ENCODE assay signal across 10 cellular contexts in genomic region chr10:62199584-62199983, GRCh38.
DNase-seq lines count a peak whose midpoint lies in the region; ATAC-seq, FAIRE-seq and TF ChIP-seq lines count a peak whose summit lies in the region.
"Had no signal": no experiment of that assay in that cellular context is flagged by ENCODE, and none has a peak within 500 bp of the region (broad histone marks: within the 10 kb centered on the region; RNA-seq: fewer than 3 reads in every experiment).

No MANE protein-coding gene starts in this region.

- no peak overlapping the region for H3K27ac ChIP-seq in GM12878 (ENCODE audit: control insufficient read depth, insufficient read depth)
- H3K27ac ChIP-seq: cardiac muscle cell had no signal

- H3K79me2 ChIP-seq in GM12878 (ENCODE audit: control insufficient read depth, insufficient read depth, low read length), result no peaks in the 10 kb centered on the region

- peak; percentile 9 for FAIRE-seq in GM18507 (lab: Jason Lieb, UNC)
- FAIRE-seq in GM12878 (lab: Jason Lieb, UNC), result no peak
- FAIRE-seq: islet of Langerhans had no signal

- no peak for TF ChIP-seq POLR2A in GM12878 (IDR thresholded peaks at IDR 0.05; ENCODE audit: low read depth, low read length)

- POLR2A ChIA-PET in GM12878 (lab: Charles Lee), result no interaction called here

- CTCF ChIA-PET in GM12878 (lab: Yijun Ruan, JAX), result no interaction called here

- H3K4me1 ChIP-seq in GM12878 (ENCODE audit: control insufficient read depth, insufficient read depth, low read length), result no peaks in the 10 kb centered on the region

- H3K4me3 Mint-ChIP-seq in HFFc6, result no peak overlapping the region

- no peak for TF ChIP-seq RAD21 in GM12878 (IDR thresholded peaks at IDR 0.05; ENCODE audit: insufficient read depth, low read depth, low read length)

- no peaks in the 10 kb centered on the region for H4K20me1 ChIP-seq in GM12878 (ENCODE audit: control insufficient read depth, insufficient read depth)

- TF ChIP-seq EP300 in GM12878 (IDR thresholded peaks at IDR 0.05; ENCODE audit: borderline replicate concordance in 1 of 2, control insufficient read depth in 1 of 2, low read depth in 2 of 2, low read length in 2 of 2), result peak; percentile 70 to 82; a peak in 3 of 4 replicates

- in situ Hi-C loops in GM12878 (cut with MboI), result no loop called here

- no peak for DNase-seq in GM18507 (ENCODE audit: extremely low spot score, insufficient read length, low read depth)
- peak; percentile 48 for DNase-seq in GM12878 (ENCODE audit: low read depth, low spot score)
- DNase-seq in NCI-H1436 (lab: John Stamatoyannopoulos, UW), result no peak
- no peak for DNase-seq in NCI-H1694 (lab: John Stamatoyannopoulos, UW)
- DNase-seq in LoVo (ENCODE audit: low spot score), result no peak
- no peak for DNase-seq in HFFc6

- H3K4me1 Mint-ChIP-seq in HFFc6 (ENCODE audit: low read depth), result peaks cover 27% of the 10 kb centered on the region

- RAD21 ChIA-PET in GM12878 (lab: Charles Lee; ENCODE audit: unreplicated experiment), result interaction anchor here (0.7 kb wide), 1 partner anchor 10 kb away, joined by 3 read pairs; no protein-coding TSS in a partner anchor

- no peak for TF ChIP-seq CTCF in GM12878 (IDR thresholded peaks at IDR 0.05 in 2 of 3, conservative IDR thresholded peaks at IDR 0.05 in 1 of 3; ENCODE audit: control insufficient read depth in 2 of 3, extremely low read depth in 1 of 3, insufficient read depth in 1 of 3, low read depth in 3 of 3, low read length in 3 of 3)
- TF ChIP-seq CTCF in HFFc6 (IDR thresholded peaks at IDR 0.05), result no peak

- no peak overlapping the region for H3K27ac Mint-ChIP-seq in HFFc6

- intact Hi-C loops in GM12878 (cut with micrococcal nuclease; ENCODE audit: unreplicated experiment), result no loop called here

- H2AFZ ChIP-seq in GM12878 (ENCODE audit: control insufficient read depth, low read depth, low read length), result no peak overlapping the region; the same call in 1 of the 2 replicates

- SMC1A ChIA-PET in GM12878 (lab: Charles Lee; ENCODE audit: uncharacterized antibody, unreplicated experiment), result interaction anchor here (0.8 to 1.1 kb wide), 4 partner anchors 10 to 298 kb away, joined by 3 read pairs; partner anchors contain the start of gene ARID5B

- no peaks in the 10 kb centered on the region for H3K36me3 ChIP-seq in GM12878 (ENCODE audit: control insufficient read depth in 2 of 2, insufficient read depth in 2 of 2, low read length in 1 of 2)
- H3K36me3 ChIP-seq: cardiac muscle cell had no signal

- H3K9me3 ChIP-seq in GM12878 (replicated peaks; ENCODE audit: control insufficient read depth, insufficient read depth, low read length), result no peaks in the 10 kb centered on the region

- H3K36me3 Mint-ChIP-seq in HFFc6 (ENCODE audit: low read depth), result peaks cover 13% of the 10 kb centered on the region; the same call in 1 of the 2 replicates

- BruUV-seq in GM12878 (replicated peaks; lab: Mats Ljungman, UMichigan), result no TSS peak

- H3K27me3 Mint-ChIP-seq in HFFc6 (ENCODE audit: insufficient read depth), result no peaks in the 10 kb centered on the region

- no peaks in the 10 kb centered on the region for H3K27me3 ChIP-seq in GM12878 (replicated peaks in 1 of 2; ENCODE audit: control insufficient read depth in 2 of 2, insufficient read depth in 2 of 2, low read length in 1 of 2)
- H3K27me3 ChIP-seq: cardiac muscle cell had no signal

- no peak overlapping the region for H3K4me2 ChIP-seq in GM12878 (ENCODE audit: control insufficient read depth, insufficient read depth)

- H3K9ac ChIP-seq in GM12878 (ENCODE audit: control insufficient read depth, insufficient read depth, low read length), result no peak overlapping the region

- no peak overlapping the region for H3K4me3 ChIP-seq in GM12878
- H3K4me3 ChIP-seq: cardiac muscle cell had no signal

- ATAC-seq in GM19463 (IDR thresholded peaks at IDR 0.05; ENCODE audit: unreplicated experiment) (peak; percentile 78), HG03354 (IDR thresholded peaks at IDR 0.05; ENCODE audit: poor library complexity, severe bottlenecking, unreplicated experiment) (peak; percentile 79), GM12878 (peak; percentile 99)

- 10% methylated on average over 1 of the region's 1 CpG for WGBS in GM12878 (ENCODE audit: insufficient coverage, insufficient replicate concordance, low lambda C conversion rate, missing lambda C conversion rate)

- no peaks in the 10 kb centered on the region for H3K9me3 Mint-ChIP-seq in HFFc6

TF ChIP-seq in GM12878, 131 proteins besides CTCF, POLR2A, EP300 and RAD21:
- TF ChIP-seq ATF7 (IDR thresholded peaks at IDR 0.05; ENCODE audit: low read depth) (peak; percentile 70), RELB (IDR thresholded peaks at IDR 0.05; ENCODE audit: low read depth) (peak; percentile 63; the same call in 1 of the 2 replicates), DPF2 (IDR thresholded peaks at IDR 0.05) (peak; percentile 52; the same call in 1 of the 2 replicates), SREBF1 (IDR thresholded peaks at IDR 0.05; ENCODE audit: low read length) (no peak), IRF4 (IDR thresholded peaks at IDR 0.05; ENCODE audit: low read depth, low read length) (0 out of 2 replicates have a peak, but pooled peaks have one; percentile 50), BCL11A (IDR thresholded peaks at IDR 0.05; ENCODE audit: low read depth, low read length) (peak; percentile 37; the same call in 1 of the 2 replicates), PML (IDR thresholded peaks at IDR 0.05; ENCODE audit: low read length) (no peak), RBBP5 (conservative IDR thresholded peaks at IDR 0.05) (no peak), NFIC (IDR thresholded peaks at IDR 0.05; ENCODE audit: low read depth, low read length) (peak; percentile 69), RUNX3 (IDR thresholded peaks at IDR 0.05; ENCODE audit: low read length) (peak; percentile 82), POU2F2 (IDR thresholded peaks at IDR 0.05; ENCODE audit: borderline replicate concordance, low read depth, low read length) (peak; percentile 15; the same call in 1 of the 3 replicates), JUNB (IDR thresholded peaks at IDR 0.05) (peak; percentile 64)
- TF ChIP-seq, protein P1, sequence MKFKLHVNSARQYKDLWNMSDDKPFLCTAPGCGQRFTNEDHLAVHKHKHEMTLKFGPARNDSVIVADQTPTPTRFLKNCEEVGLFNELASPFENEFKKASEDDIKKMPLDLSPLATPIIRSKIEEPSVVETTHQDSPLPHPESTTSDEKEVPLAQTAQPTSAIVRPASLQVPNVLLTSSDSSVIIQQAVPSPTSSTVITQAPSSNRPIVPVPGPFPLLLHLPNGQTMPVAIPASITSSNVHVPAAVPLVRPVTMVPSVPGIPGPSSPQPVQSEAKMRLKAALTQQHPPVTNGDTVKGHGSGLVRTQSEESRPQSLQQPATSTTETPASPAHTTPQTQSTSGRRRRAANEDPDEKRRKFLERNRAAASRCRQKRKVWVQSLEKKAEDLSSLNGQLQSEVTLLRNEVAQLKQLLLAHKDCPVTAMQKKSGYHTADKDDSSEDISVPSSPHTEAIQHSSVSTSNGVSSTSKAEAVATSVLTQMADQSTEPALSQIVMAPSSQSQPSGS (IDR thresholded peaks at IDR 0.05; ENCODE audit: low read length), result peak; percentile 70
